In the genomic region with DNA sequence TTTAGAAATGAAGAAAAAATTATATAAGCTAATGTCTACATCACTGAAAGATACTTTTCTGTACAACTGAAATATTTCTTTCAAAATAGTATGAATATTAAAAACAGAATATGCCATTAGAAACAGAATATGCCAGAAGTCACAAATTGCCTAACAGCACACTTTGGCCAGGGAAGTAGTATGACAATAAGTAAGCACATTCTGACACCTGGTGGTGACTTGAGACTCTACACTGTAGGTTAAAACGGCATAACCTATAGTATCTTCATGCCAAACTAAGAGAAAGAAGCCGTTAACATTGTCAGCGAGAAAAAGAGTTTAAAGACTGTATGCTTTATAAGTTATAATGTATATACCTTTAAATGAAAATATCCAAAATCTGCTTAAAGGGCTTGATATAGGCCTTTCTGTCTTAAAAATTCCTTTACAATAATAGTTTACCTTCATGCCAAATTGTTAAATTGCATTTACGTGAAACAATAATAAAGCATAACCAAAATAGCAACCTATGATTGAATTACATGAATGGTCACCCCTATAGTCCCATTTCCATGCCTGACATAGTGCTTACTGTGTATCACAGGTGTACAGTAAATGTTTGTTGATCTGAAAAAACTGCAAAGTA, we compare ENCODE assay signal across 9 cellular contexts. TPM values are rescaled to one million over a fixed set of nuclear protein-coding genes. Genes with fewer than 3 reads are reported as not detected.
DNase-seq lines count a peak whose midpoint lies in the region; FAIRE-seq and TF ChIP-seq lines count a peak whose summit lies in the region.
"Had no signal": no experiment of that assay in that cellular context is flagged by ENCODE, and none has a peak within 500 bp of the region (broad histone marks: within the 10 kb centered on the region; RNA-seq: fewer than 3 reads in every experiment).

No MANE protein-coding gene starts in this region.

- no peak overlapping the region for H2AK5ac ChIP-seq in H9 (ENCODE audit: insufficient read length, low read length)

- H3K27me3 Mint-ChIP-seq in H9 (ENCODE audit: low read depth) (no peaks in the 10 kb centered on the region), astrocyte (ENCODE audit: low read depth, unreplicated experiment) (no peaks in the 10 kb centered on the region)

- no peak overlapping the region for H3K9ac ChIP-seq in H9 (ENCODE audit: extremely low read depth, insufficient read length, low read length)
- no peak overlapping the region for H3K9ac ChIP-seq in astrocyte (ENCODE audit: low read length)

- FAIRE-seq in astrocyte (lab: Jason Lieb, UNC): peak; percentile 75
- FAIRE-seq in small intestine (lab: Jason Lieb, UNC): peak; percentile 95

- H3K4me2 ChIP-seq in H9 (ENCODE audit: insufficient read depth, insufficient read length, low read length) (no peak overlapping the region), astrocyte (ENCODE audit: low read length) (no peak overlapping the region)

- H3K23ac ChIP-seq in H9 (ENCODE audit: insufficient read length, low read depth, low read length): no peak overlapping the region

- H3K27ac Mint-ChIP-seq in H9: no peak overlapping the region
- H3K27ac Mint-ChIP-seq in astrocyte (ENCODE audit: unreplicated experiment): no peak overlapping the region

- no peak overlapping the region for H3T11ph ChIP-seq in H9 (ENCODE audit: low read length)

- H4K20me1 ChIP-seq in H9 (ENCODE audit: control insufficient read depth, insufficient read depth, insufficient read length): no peaks in the 10 kb centered on the region
- H4K20me1 ChIP-seq in astrocyte (ENCODE audit: insufficient read depth, low read length): no peaks in the 10 kb centered on the region
- H4K20me1 ChIP-seq: BLaER1 treated with 17β-estradiol and CSF1 and Interleukin-3, amounts not matched to agents 10 nM and 100 nM had no signal

- H3K56ac ChIP-seq in H9 (ENCODE audit: insufficient read length, low read depth, low read length): no peak overlapping the region

- H3K36me3 ChIP-seq in astrocyte (ENCODE audit: insufficient read depth, low read length): no peaks in the 10 kb centered on the region
- H3K36me3 ChIP-seq in small intestine (ENCODE audit: control insufficient read depth in 2 of 2, insufficient read depth in 2 of 2, low read length in 2 of 2): no peaks in the 10 kb centered on the region
- H3K36me3 ChIP-seq: BLaER1 treated with 17β-estradiol and CSF1 and Interleukin-3, amounts not matched to agents 10 nM and 100 nM had no signal

- peak; percentile 48 for DNase-seq in activated CD4-positive, CD25-positive, alpha-beta regulatory T cell treated with anti-CD3 and anti-CD28 coated beads, Interleukin-2, amount 50 U/mL, for 16 hours (ENCODE audit: low read depth, low spot score)
- DNase-seq in activated CD4-positive, CD25-positive, alpha-beta regulatory T cell treated with anti-CD3 and anti-CD28 coated beads, Interleukin-2, amount 50 U/mL, for 72 hours: no peak
- no peak for DNase-seq in H9
- DNase-seq in LNCaP clone FGC (ENCODE audit: low read depth): peak; percentile 68
- peak; percentile 86 for DNase-seq in RKO (ENCODE audit: low spot score)
- peak; percentile 51 for DNase-seq in astrocyte (ENCODE audit: low read depth)
- DNase-seq in hepatic stellate cell (ENCODE audit: low spot score): peak; percentile 35
- DNase-seq in small intestine: peak; percentile 86

- H4K5ac ChIP-seq in H9 (ENCODE audit: insufficient read length, low read depth, low read length): no peak overlapping the region

- no CpG with 5 or more reads among the region's 4 CpGs for WGBS in H9 (ENCODE audit: extremely low coverage, insufficient read length, low lambda C conversion rate)
- 25 to 34% (median 30%) methylated on average over 4 of the region's 4 CpGs for WGBS in small intestine, 3 donors

- TF ChIP-seq CTCF in H9 (conservative IDR thresholded peaks at IDR 0.05): peak; percentile 88
- TF ChIP-seq CTCF in LNCaP clone FGC (IDR thresholded peaks at IDR 0.05; ENCODE audit: control insufficient read depth, extremely low read depth, insufficient read depth): peak; percentile 77
- peak; percentile 87 for TF ChIP-seq CTCF in astrocyte (IDR thresholded peaks at IDR 0.05; ENCODE audit: insufficient read depth, low read depth, low read length)

- no peak overlapping the region for H3K4ac ChIP-seq in H9 (ENCODE audit: low read depth, low read length)

- H3K23me2 ChIP-seq in H9 (ENCODE audit: insufficient read length, low read depth, low read length, poor library complexity, severe bottlenecking): no peaks in the 10 kb centered on the region

- H3K27ac ChIP-seq in H9 (ENCODE audit: insufficient read length, low read depth, low read length): no peak overlapping the region
- no peak overlapping the region for H3K27ac ChIP-seq in astrocyte (ENCODE audit: low read depth, low read length)
- no peak overlapping the region for H3K27ac ChIP-seq in small intestine (ENCODE audit: low read depth in 1 of 2, low read length in 1 of 2)

- H4K91ac ChIP-seq in H9 (ENCODE audit: insufficient read length, low read depth, low read length): no peak overlapping the region

- H2BK120ac ChIP-seq in H9 (ENCODE audit: low read depth, low read length, poor library complexity, severe bottlenecking): no peak overlapping the region

- H3K4me3 ChIP-seq in LNCaP clone FGC (ENCODE audit: low read depth, low read length) (no peak overlapping the region), astrocyte (ENCODE audit: insufficient read depth, low read depth, low read length) (no peak overlapping the region), small intestine (ENCODE audit: low read depth in 1 of 2, low read length in 2 of 2) (no peak overlapping the region)
- H3K4me3 ChIP-seq: BLaER1 treated with 17β-estradiol and CSF1 and Interleukin-3, amounts not matched to agents 10 nM and 100 nM had no signal

- H3K79me2 ChIP-seq in H9 (ENCODE audit: insufficient read depth, low read length) (no peaks in the 10 kb centered on the region), astrocyte (ENCODE audit: insufficient read depth, low read length) (no peaks in the 10 kb centered on the region)

- H2BK12ac ChIP-seq in H9 (ENCODE audit: insufficient read length, low read depth, low read length): no peak overlapping the region

- no peak overlapping the region for H2BK5ac ChIP-seq in H9 (ENCODE audit: insufficient read length, low read length)

- H3K79me1 ChIP-seq in H9 (ENCODE audit: insufficient read depth, low read depth, low read length, poor library complexity, severe bottlenecking): no peaks in the 10 kb centered on the region

- H3K9me3 Mint-ChIP-seq in H9 (no peaks in the 10 kb centered on the region), astrocyte (ENCODE audit: unreplicated experiment) (no peaks in the 10 kb centered on the region)

- H3K4me3 Mint-ChIP-seq in H9 (no peak overlapping the region), astrocyte (ENCODE audit: unreplicated experiment) (no peak overlapping the region)

- peaks cover 9 to 18% (median 12%) of the 10 kb centered on the region in 3 experiments for H3K36me3 Mint-ChIP-seq in H9 (ENCODE audit: insufficient read depth in 1 of 3, low read depth in 3 of 3)
- no peaks in the 10 kb centered on the region for H3K36me3 Mint-ChIP-seq in astrocyte (ENCODE audit: low read depth, unreplicated experiment)

- H4K8ac ChIP-seq in H9 (replicated peaks; ENCODE audit: insufficient read length, low read depth, low read length): no peak overlapping the region

- H3K27me3 ChIP-seq in H9 (ENCODE audit: insufficient read depth, low read length) (no peaks in the 10 kb centered on the region), astrocyte (ENCODE audit: insufficient read depth, low read length) (no peaks in the 10 kb centered on the region), small intestine (ENCODE audit: control insufficient read depth in 2 of 2, insufficient read depth in 2 of 2, low read length in 2 of 2) (no peaks in the 10 kb centered on the region)
- H3K27me3 ChIP-seq: BLaER1 treated with 17β-estradiol and CSF1 and Interleukin-3, amounts not matched to agents 10 nM and 100 nM had no signal

- H2BK20ac ChIP-seq in H9 (ENCODE audit: low read depth, low read length, poor library complexity, severe bottlenecking): no peak overlapping the region

- H3K4me1 ChIP-seq in H9 (ENCODE audit: insufficient read depth, low read length): no peaks in the 10 kb centered on the region
- no peaks in the 10 kb centered on the region for H3K4me1 ChIP-seq in astrocyte (ENCODE audit: insufficient read depth, low read length)
- H3K4me1 ChIP-seq in small intestine (ENCODE audit: control insufficient read depth in 2 of 2, insufficient read depth in 1 of 2, low read depth in 1 of 2, low read length in 1 of 2): peaks cover 2% of the 10 kb centered on the region in 2 donors

- H3K9me3 ChIP-seq in H9 (ENCODE audit: control insufficient read depth, low read depth, low read length) (no peaks in the 10 kb centered on the region), astrocyte (ENCODE audit: insufficient read depth, low read depth, low read length) (no peaks in the 10 kb centered on the region), small intestine (ENCODE audit: control insufficient read depth, low read depth) (no peaks in the 10 kb centered on the region)
- H3K9me3 ChIP-seq: BLaER1 treated with 17β-estradiol and CSF1 and Interleukin-3, amounts not matched to agents 10 nM and 100 nM had no signal

- H3K18ac ChIP-seq in H9 (ENCODE audit: insufficient read length, low read depth, low read length): no peak overlapping the region

- H3K4me1 Mint-ChIP-seq in H9: peaks cover under 1 to 2% of the 10 kb centered on the region in 2 experiments; a peak in 2 of 4 replicates
- H3K4me1 Mint-ChIP-seq in astrocyte (ENCODE audit: low read depth, unreplicated experiment): no peaks in the 10 kb centered on the region

- no peak overlapping the region for H2BK15ac ChIP-seq in H9 (ENCODE audit: low read depth, low read length)

- H2AFZ ChIP-seq in H9 (ENCODE audit: low read length) (no peak overlapping the region), astrocyte (ENCODE audit: low read depth, low read length) (no peak overlapping the region)

- no peak overlapping the region for H3K14ac ChIP-seq in H9 (ENCODE audit: insufficient read depth, low read length)

RNA-seq across cellular contexts. Expression of a gene that starts 32.8 kb away (rescaled TPM):
- total RNA-seq in H9 (2021) (12.7 and 12.9 TPM in 2 replicates), astrocyte (12.0 and 13.1 TPM in 2 replicates)
- 10 to 100 TPM; 11.2 to 75.1 (median 41.6) TPM for polyA plus RNA-seq in small intestine

Comparison
In these comparisons a context has a peak if more than half of its experiments do, and no peak if none do; other contexts are left out.
1. DNase-seq: peak in activated CD4-positive, CD25-positive, alpha-beta regulatory T cell treated with anti-CD3 and anti-CD28 coated beads, Interleukin-2, amount 50 U/mL, for 16 hours (single experiment), LNCaP clone FGC (single experiment), RKO (single experiment), astrocyte (single experiment), hepatic stellate cell (single experiment) and small intestine (single experiment); none in activated CD4-positive, CD25-positive, alpha-beta regulatory T cell treated with anti-CD3 and anti-CD28 coated beads, Interleukin-2, amount 50 U/mL, for 72 hours (single experiment) and H9 (single experiment).
2. Peak in every context shown above with its lines, with median percentiles within 50 percentile points of each other: CTCF ChIP-seq.